ENCODE assay signal across 9 cellular contexts in the genomic region with DNA sequence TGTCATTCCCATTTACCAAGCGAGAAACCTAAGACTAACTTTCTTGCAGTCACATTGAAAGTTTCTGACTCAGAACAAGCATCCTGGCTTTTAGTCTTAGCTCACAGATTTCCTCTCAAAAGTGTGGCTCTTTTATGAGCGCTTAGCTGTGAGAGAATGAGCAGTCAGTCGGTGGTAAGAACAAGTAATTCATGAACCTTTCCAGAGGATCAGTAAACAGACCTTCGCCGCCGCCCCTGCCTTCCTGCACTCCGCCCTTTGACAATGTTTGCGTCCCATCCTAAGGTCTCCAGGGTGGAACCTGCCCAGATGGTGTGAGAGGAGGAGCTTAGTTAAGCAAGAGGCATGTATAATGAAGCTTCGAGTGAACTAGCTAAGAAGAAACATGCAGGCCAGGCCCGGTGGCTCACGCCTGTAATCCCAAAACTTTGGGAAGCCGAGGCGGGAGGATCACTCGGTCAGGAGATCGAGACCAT.
DNase-seq lines count a peak whose midpoint lies in the region; ATAC-seq and TF ChIP-seq lines count a peak whose summit lies in the region.
"Had no signal": no experiment of that assay in that cellular context is flagged by ENCODE, and none has a peak within 500 bp of the region (broad histone marks: within the 10 kb centered on the region; RNA-seq: fewer than 3 reads in every experiment).

No MANE protein-coding gene starts in this region.

- H3K9me3 ChIP-seq in upper lobe of right lung, result no peaks in the 10 kb centered on the region

- CTCF ChIA-PET in activated naive CD4-positive, alpha-beta T cell treated with anti-CD3 and anti-CD28 coated beads for 36 hours (lab: Charles Lee), result interaction anchor here (0.7 to 1.1 kb wide), 6 partner anchors 9 to 1826 kb away, joined by 3 to 4 read pairs (median 3); no protein-coding TSS in a partner anchor

- DNase-seq in activated naive CD4-positive, alpha-beta T cell treated with anti-CD3 and anti-CD28 coated beads for 36 hours, result peak; percentile 83
- DNase-seq in activated naive CD4-positive, alpha-beta T cell (lab: John Stamatoyannopoulos, UW), result no peak
- DNase-seq in activated naive CD8-positive, alpha-beta T cell treated with anti-CD3 and anti-CD28 coated beads, Interleukin-2, amount 50 U/mL, for 24 hours, result peak; percentile 16
- no peak for DNase-seq in upper lobe of right lung
- DNase-seq in NCI-H226, result no peak
- DNase-seq in GM19238 (ENCODE audit: insufficient read length, low spot score), result no peak

- H3K27me3 ChIP-seq in upper lobe of right lung, result no peaks in the 10 kb centered on the region

- H3K4me3 ChIP-seq in upper lobe of right lung, result no peak overlapping the region

- ATAC-seq in HG03066 (IDR thresholded peaks at IDR 0.05; ENCODE audit: low read depth, unreplicated experiment) (peak; percentile 83), upper lobe of right lung (peak; percentile 58), GM21528 (IDR thresholded peaks at IDR 0.05; ENCODE audit: low FRiP score, unreplicated experiment) (no peak)
- peak; percentile 83 for ATAC-seq in activated naive CD8-positive, alpha-beta T cell treated with anti-CD3 and anti-CD28 coated beads, Interleukin-2, amount 50 U/mL, for 24 hours

- no peak overlapping the region for H3K27ac ChIP-seq in upper lobe of right lung

- no peaks in the 10 kb centered on the region for H3K36me3 Mint-ChIP-seq in activated naive CD4-positive, alpha-beta T cell treated with anti-CD3 and anti-CD28 coated beads for 36 hours (ENCODE audit: low read depth)
- H3K36me3 Mint-ChIP-seq in activated naive CD8-positive, alpha-beta T cell treated with anti-CD3 and anti-CD28 coated beads, Interleukin-2, amount 50 U/mL, for 24 hours (ENCODE audit: low read depth), result no peaks in the 10 kb centered on the region
- H3K36me3 Mint-ChIP-seq: brain had no signal

- intact Hi-C loops in activated naive CD4-positive, alpha-beta T cell treated with anti-CD3 and anti-CD28 coated beads for 36 hours (cut with micrococcal nuclease), result loop anchor here (1.0 to 10.0 kb wide), 8 partner anchors 10 to 1214 kb away; a partner anchor contains a TSS
- intact Hi-C loops in upper lobe of right lung (cut with DNase I), result no loop called here

- peak overlapping the region; percentile 75 for H3K27ac Mint-ChIP-seq in activated naive CD4-positive, alpha-beta T cell treated with anti-CD3 and anti-CD28 coated beads for 36 hours
- H3K27ac Mint-ChIP-seq in activated naive CD8-positive, alpha-beta T cell treated with anti-CD3 and anti-CD28 coated beads, Interleukin-2, amount 50 U/mL, for 24 hours, result no peak overlapping the region

- H3K4me1 Mint-ChIP-seq in activated naive CD4-positive, alpha-beta T cell treated with anti-CD3 and anti-CD28 coated beads for 36 hours (ENCODE audit: low read depth), result peaks cover 24% of the 10 kb centered on the region
- peaks cover 9% of the 10 kb centered on the region for H3K4me1 Mint-ChIP-seq in activated naive CD8-positive, alpha-beta T cell treated with anti-CD3 and anti-CD28 coated beads, Interleukin-2, amount 50 U/mL, for 24 hours
- H3K4me1 Mint-ChIP-seq: brain had no signal

- H3K9me3 Mint-ChIP-seq in activated naive CD4-positive, alpha-beta T cell treated with anti-CD3 and anti-CD28 coated beads for 36 hours, result no peaks in the 10 kb centered on the region
- H3K9me3 Mint-ChIP-seq in activated naive CD8-positive, alpha-beta T cell treated with anti-CD3 and anti-CD28 coated beads, Interleukin-2, amount 50 U/mL, for 24 hours, result no peaks in the 10 kb centered on the region
- H3K9me3 Mint-ChIP-seq: brain had no signal

- TF ChIP-seq CTCF in upper lobe of right lung (IDR thresholded peaks at IDR 0.05), result no peak

- no peaks in the 10 kb centered on the region for H3K4me1 ChIP-seq in upper lobe of right lung

- no peaks in the 10 kb centered on the region for H3K36me3 ChIP-seq in upper lobe of right lung

- no peak overlapping the region for H3K4me3 Mint-ChIP-seq in activated naive CD4-positive, alpha-beta T cell treated with anti-CD3 and anti-CD28 coated beads for 36 hours
- H3K4me3 Mint-ChIP-seq in activated naive CD8-positive, alpha-beta T cell treated with anti-CD3 and anti-CD28 coated beads, Interleukin-2, amount 50 U/mL, for 24 hours, result no peak overlapping the region
- H3K4me3 Mint-ChIP-seq: brain had no signal

- no peaks in the 10 kb centered on the region for H3K27me3 Mint-ChIP-seq in activated naive CD4-positive, alpha-beta T cell treated with anti-CD3 and anti-CD28 coated beads for 36 hours (ENCODE audit: low read depth)
- H3K27me3 Mint-ChIP-seq in activated naive CD8-positive, alpha-beta T cell treated with anti-CD3 and anti-CD28 coated beads, Interleukin-2, amount 50 U/mL, for 24 hours, result no peaks in the 10 kb centered on the region
- H3K27me3 Mint-ChIP-seq: brain had no signal

Comparison
In these comparisons a context has a peak if more than half of its experiments do, and no peak if none do; other contexts are left out.
1. DNase-seq: peak in activated naive CD4-positive, alpha-beta T cell treated with anti-CD3 and anti-CD28 coated beads for 36 hours (single experiment) and activated naive CD8-positive, alpha-beta T cell treated with anti-CD3 and anti-CD28 coated beads, Interleukin-2, amount 50 U/mL, for 24 hours (single experiment); none in activated naive CD4-positive, alpha-beta T cell (0 of 4), upper lobe of right lung (single experiment), NCI-H226 (single experiment) and GM19238 (single experiment).